21 cellular contexts compared by ENCODE assay signal in the genomic region with DNA sequence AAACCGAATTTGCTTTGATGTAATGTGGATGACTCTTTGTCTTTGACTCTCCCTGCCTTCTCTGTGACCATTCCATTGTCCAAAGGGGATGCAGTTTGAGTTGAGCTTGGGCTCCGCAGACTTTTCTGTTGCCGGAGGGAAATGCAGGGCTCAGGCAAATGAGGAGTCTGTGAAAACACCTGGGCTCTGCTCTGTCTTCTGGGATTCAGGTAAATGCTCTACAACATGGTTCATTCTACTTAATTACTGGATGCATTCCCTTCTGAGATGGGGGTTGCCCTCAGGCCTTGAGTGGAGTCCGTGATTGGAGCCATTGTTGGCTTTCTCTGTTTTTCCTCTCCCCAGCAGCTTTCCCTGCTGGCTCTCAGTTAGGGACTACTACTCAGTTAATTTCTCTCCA. TPM values are rescaled to one million over a fixed set of nuclear protein-coding genes. Genes with fewer than 3 reads are reported as not detected.
DNase-seq lines count a peak whose midpoint lies in the region; ATAC-seq, FAIRE-seq and TF ChIP-seq lines count a peak whose summit lies in the region.
"Had no signal": no experiment of that assay in that cellular context is flagged by ENCODE, and none has a peak within 500 bp of the region (broad histone marks: within the 10 kb centered on the region; RNA-seq: fewer than 3 reads in every experiment).

No MANE protein-coding gene starts in this region.

- H3K23ac ChIP-seq in H9 (ENCODE audit: insufficient read length, low read depth, low read length): no peak overlapping the region
- H3K23ac ChIP-seq in H1 (ENCODE audit: insufficient read length): no peak overlapping the region

- no peak overlapping the region for H2BK12ac ChIP-seq in H9 (ENCODE audit: insufficient read length, low read depth, low read length)
- no peak overlapping the region for H2BK12ac ChIP-seq in H1 (ENCODE audit: low read depth, low read length)

- no peak overlapping the region for H2AK5ac ChIP-seq in H9 (ENCODE audit: insufficient read length, low read length)
- no peak overlapping the region for H2AK5ac ChIP-seq in H1 (ENCODE audit: low read depth, low read length)

- H3K23me2 ChIP-seq in H9 (ENCODE audit: insufficient read length, low read depth, low read length, poor library complexity, severe bottlenecking): no peaks in the 10 kb centered on the region
- H3K23me2 ChIP-seq in H1 (ENCODE audit: low read depth, low read length): no peaks in the 10 kb centered on the region

- H3K79me2 ChIP-seq in H9 (ENCODE audit: insufficient read depth, low read length): no peaks in the 10 kb centered on the region
- no peaks in the 10 kb centered on the region for H3K79me2 ChIP-seq in H1 (ENCODE audit: control insufficient read depth in 1 of 2, insufficient read depth in 2 of 2, low read length in 2 of 2)
- H3K79me2 ChIP-seq in osteoblast (ENCODE audit: insufficient read depth, low read length): no peaks in the 10 kb centered on the region

- H3K56ac ChIP-seq in H9 (ENCODE audit: insufficient read length, low read depth, low read length): no peak overlapping the region
- H3K56ac ChIP-seq in H1 (replicated peaks; ENCODE audit: insufficient read length, low read depth, low read length): no peak overlapping the region

- H2AFZ ChIP-seq in H9 (ENCODE audit: low read length) (no peak overlapping the region), H1 (ENCODE audit: low read length) (peak overlapping the region; percentile 41; the same call in 1 of the 2 replicates), osteoblast (ENCODE audit: low read length) (no peak overlapping the region)

- H3K4me1 ChIP-seq in H9 (ENCODE audit: insufficient read depth, low read length) (no peaks in the 10 kb centered on the region), H1 (replicated peaks in 1 of 4; ENCODE audit: control insufficient read depth in 3 of 4, insufficient read depth in 4 of 4, low read length in 3 of 4) (0 out of 7 replicates have a peak, but pooled peaks cover 0 to 2% (median 0%) of the 10 kb centered on the region in 4 experiments), osteoblast (ENCODE audit: insufficient read depth, low read length) (no peaks in the 10 kb centered on the region)

- CTCF ChIA-PET in H1 (lab: Charles Lee; ENCODE audit: partially characterized antibody): interaction anchor here (0.9 to 1.5 kb wide), 6 partner anchors 19 to 91 kb away, joined by 3 to 5 read pairs (median 3); no protein-coding TSS in a partner anchor

- TF ChIP-seq CTCF in H9 (conservative IDR thresholded peaks at IDR 0.05) (no peak), H1 (IDR thresholded peaks at IDR 0.05; ENCODE audit: control extremely low read depth in 1 of 3, insufficient read depth in 1 of 3, low read depth in 1 of 3, low read length in 3 of 3) (no peak), osteoblast (IDR thresholded peaks at IDR 0.05; ENCODE audit: extremely low read depth, low read depth, low read length) (no peak)

- POLR2A ChIA-PET in H1 (lab: Charles Lee; ENCODE audit: partially characterized antibody): interaction anchor here (1.0 kb wide), 1 partner anchor 9 kb away, joined by 3 read pairs; no protein-coding TSS in a partner anchor

- DNase-seq in ELF-1 (ENCODE audit: low read depth, low spot score): peak; percentile 88
- no peak for DNase-seq in H9
- no peak for DNase-seq in H1 (ENCODE audit: low read depth in 1 of 2, low spot score in 2 of 2)
- DNase-seq in osteoblast (ENCODE audit: insufficient read length, low spot score, missing footprints): peak; percentile 22
- no peak for DNase-seq in activated naive CD8-positive, alpha-beta T cell treated with anti-CD3 and anti-CD28 coated beads for 36 hours
- DNase-seq in central memory CD4-positive, alpha-beta T cell: no peak
- DNase-seq: 8988T; CD4-positive, alpha-beta memory T cell; DMS153; DMS79 treated with DMSO at 0.1 percent for 48 hours; GOT3; HCEC 1CT; IMR-90 had no signal

- ATAC-seq in HG03565 (IDR thresholded peaks at IDR 0.05; ENCODE audit: unreplicated experiment): no peak
- ATAC-seq: GM12878, K562 had no signal

- no peaks in the 10 kb centered on the region for H3K36me3 Mint-ChIP-seq in H9 (ENCODE audit: insufficient read depth in 1 of 3, low read depth in 3 of 3)
- no peaks in the 10 kb centered on the region for H3K36me3 Mint-ChIP-seq in activated naive CD8-positive, alpha-beta T cell treated with anti-CD3 and anti-CD28 coated beads for 36 hours
- H3K36me3 Mint-ChIP-seq: CD4-positive, alpha-beta memory T cell had no signal

- H3K14ac ChIP-seq in H9 (ENCODE audit: insufficient read depth, low read length) (no peak overlapping the region), H1 (ENCODE audit: insufficient read length) (no peak overlapping the region)

- no peak for FAIRE-seq in H1 (lab: Jason Lieb, UNC)
- FAIRE-seq: GM12878, K562 had no signal

- H2BK20ac ChIP-seq in H9 (ENCODE audit: low read depth, low read length, poor library complexity, severe bottlenecking) (no peak overlapping the region), H1 (ENCODE audit: low read length) (no peak overlapping the region)

- H3K4ac ChIP-seq in H9 (ENCODE audit: low read depth, low read length): no peak overlapping the region
- H3K4ac ChIP-seq in H1 (replicated peaks; ENCODE audit: insufficient read length, low read depth, low read length): no peak overlapping the region

- no peak overlapping the region for H3T11ph ChIP-seq in H9 (ENCODE audit: low read length)

- TF ChIP-seq EP300 in H1 (IDR thresholded peaks at IDR 0.05; ENCODE audit: borderline replicate concordance in 1 of 2, low read depth in 2 of 2, low read length in 2 of 2): no peak

- H4K20me1 ChIP-seq in H9 (ENCODE audit: control insufficient read depth, insufficient read depth, insufficient read length) (no peaks in the 10 kb centered on the region), H1 (replicated peaks in 1 of 2; ENCODE audit: control insufficient read depth in 1 of 2, insufficient read depth in 2 of 2, low read length in 2 of 2) (no peaks in the 10 kb centered on the region), osteoblast (ENCODE audit: insufficient read depth, low read length) (no peaks in the 10 kb centered on the region)
- H4K20me1 ChIP-seq: BLaER1 had no signal

- H2BK15ac ChIP-seq in H9 (ENCODE audit: low read depth, low read length) (no peak overlapping the region), H1 (ENCODE audit: low read length) (no peak overlapping the region)

- H2BK120ac ChIP-seq in H9 (ENCODE audit: low read depth, low read length, poor library complexity, severe bottlenecking): no peak overlapping the region
- H2BK120ac ChIP-seq in H1 (replicated peaks; ENCODE audit: low read depth, low read length): no peak overlapping the region

- no peak overlapping the region for H3K27ac ChIP-seq in H9 (ENCODE audit: insufficient read length, low read depth, low read length)
- no peak overlapping the region for H3K27ac ChIP-seq in H1 (ENCODE audit: low read depth, low read length)
- no peak overlapping the region for H3K27ac ChIP-seq in osteoblast (ENCODE audit: low read depth, low read length)
- H3K27ac ChIP-seq: BLaER1, HL-60 had no signal

- H3K27me3 ChIP-seq in H9 (ENCODE audit: insufficient read depth, low read length) (no peaks in the 10 kb centered on the region), H1 (replicated peaks in 1 of 4; ENCODE audit: control insufficient read depth in 3 of 4, extremely low read depth in 1 of 4, insufficient read depth in 3 of 4, low read length in 3 of 4) (no peaks in the 10 kb centered on the region), osteoblast (ENCODE audit: insufficient read depth, low read length) (no peaks in the 10 kb centered on the region)
- H3K27me3 ChIP-seq: BLaER1 had no signal

- H3K4me3 ChIP-seq in H1 (ENCODE audit: extremely low read depth in 1 of 4, insufficient read depth in 2 of 4, low read depth in 3 of 4, low read length in 4 of 4) (no peak overlapping the region), osteoblast (ENCODE audit: insufficient read depth, low read length) (no peak overlapping the region)
- H3K4me3 ChIP-seq: BLaER1, GM12878, K562 had no signal

- H3K27ac Mint-ChIP-seq in H9: peak overlapping the region in 1 of 3 experiments; percentile 32; a peak in 1 of 7 replicates
- no peak overlapping the region for H3K27ac Mint-ChIP-seq in activated naive CD8-positive, alpha-beta T cell treated with anti-CD3 and anti-CD28 coated beads for 36 hours

- no peak overlapping the region for H3K4me2 ChIP-seq in H9 (ENCODE audit: insufficient read depth, insufficient read length, low read length)
- no peak overlapping the region for H3K4me2 ChIP-seq in H1 (ENCODE audit: insufficient read depth in 1 of 2, low read depth in 2 of 2, low read length in 2 of 2)
- H3K4me2 ChIP-seq in osteoblast (ENCODE audit: insufficient read depth, low read length): no peak overlapping the region
- H3K4me2 ChIP-seq: BLaER1 had no signal

- H3K36me3 ChIP-seq in H1 (ENCODE audit: control insufficient read depth in 2 of 4, insufficient read depth in 4 of 4, low read length in 3 of 4): no peaks in the 10 kb centered on the region
- no peaks in the 10 kb centered on the region for H3K36me3 ChIP-seq in osteoblast (ENCODE audit: insufficient read depth, low read length)
- H3K36me3 ChIP-seq: BLaER1 had no signal

- no peak overlapping the region; a peak in 1 of 5 replicates for H3K4me3 Mint-ChIP-seq in H9
- H3K4me3 Mint-ChIP-seq in activated naive CD8-positive, alpha-beta T cell treated with anti-CD3 and anti-CD28 coated beads for 36 hours: no peak overlapping the region
- H3K4me3 Mint-ChIP-seq: CD14-positive monocyte; CD4-positive, alpha-beta memory T cell had no signal

- no peaks in the 10 kb centered on the region for H3K9me3 Mint-ChIP-seq in H9
- no peaks in the 10 kb centered on the region for H3K9me3 Mint-ChIP-seq in activated naive CD8-positive, alpha-beta T cell treated with anti-CD3 and anti-CD28 coated beads for 36 hours
- H3K9me3 Mint-ChIP-seq: CD14-positive monocyte; CD4-positive, alpha-beta memory T cell had no signal

- TF ChIP-seq RAD21 in H1 (IDR thresholded peaks at IDR 0.05 in 1 of 2, conservative IDR thresholded peaks at IDR 0.05 in 1 of 2; ENCODE audit: low read depth in 2 of 2, low read length in 2 of 2): no peak

- H3K9me3 ChIP-seq in H9 (ENCODE audit: control insufficient read depth, low read depth, low read length): no peaks in the 10 kb centered on the region
- no peaks in the 10 kb centered on the region for H3K9me3 ChIP-seq in H1 (ENCODE audit: insufficient read depth in 2 of 2, low read depth in 1 of 2, low read length in 1 of 2)
- no peaks in the 10 kb centered on the region for H3K9me3 ChIP-seq in osteoblast (ENCODE audit: low read depth, low read length)
- H3K9me3 ChIP-seq: BLaER1 had no signal

- no CpG with 5 or more reads among the region's 4 CpGs for WGBS in H9 (ENCODE audit: extremely low coverage, insufficient read length, low lambda C conversion rate)
- whole genome bisulfite sequencing in H1 (ENCODE audit: extremely low coverage in 1 of 2, insufficient coverage in 1 of 2, insufficient read length in 1 of 2, insufficient replicate concordance in 2 of 2, low coverage in 1 of 2, low lambda C conversion rate in 2 of 2, missing lambda C conversion rate in 1 of 2), 2 experiments: 92% methylated on average over 4 of the region's 4 CpGs; no CpG with 5 or more reads in 1 of the 2 experiments

- no peak overlapping the region for H4K5ac ChIP-seq in H9 (ENCODE audit: insufficient read length, low read depth, low read length)
- no peak overlapping the region for H4K5ac ChIP-seq in H1 (ENCODE audit: insufficient read length, low read depth, low read length)

- H4K8ac ChIP-seq in H9 (replicated peaks; ENCODE audit: insufficient read length, low read depth, low read length): no peak overlapping the region
- no peak overlapping the region for H4K8ac ChIP-seq in H1 (ENCODE audit: extremely low read depth, insufficient read depth, low read length)

- H3K4me1 Mint-ChIP-seq in H9: peaks cover 7 to 12% of the 10 kb centered on the region in 2 experiments; a peak in 3 of 4 replicates
- H3K4me1 Mint-ChIP-seq in activated naive CD8-positive, alpha-beta T cell treated with anti-CD3 and anti-CD28 coated beads for 36 hours: no peaks in the 10 kb centered on the region

- H4K91ac ChIP-seq in H9 (ENCODE audit: insufficient read length, low read depth, low read length) (no peak overlapping the region), H1 (replicated peaks; ENCODE audit: insufficient read length, low read length) (no peak overlapping the region)

- no peaks in the 10 kb centered on the region; the same call in none of the 2 replicates for H3K27me3 Mint-ChIP-seq in H9 (ENCODE audit: low read depth)
- H3K27me3 Mint-ChIP-seq in activated naive CD8-positive, alpha-beta T cell treated with anti-CD3 and anti-CD28 coated beads for 36 hours: no peaks in the 10 kb centered on the region

- H2BK5ac ChIP-seq in H9 (ENCODE audit: insufficient read length, low read length): peak overlapping the region; percentile 34
- no peak overlapping the region for H2BK5ac ChIP-seq in H1 (ENCODE audit: low read depth, low read length)

- TF ChIP-seq POLR2A in H1 (IDR thresholded peaks at IDR 0.05; ENCODE audit: control extremely low read depth in 1 of 2, low read depth in 2 of 2, low read length in 2 of 2): no peak

- H3K18ac ChIP-seq in H9 (ENCODE audit: insufficient read length, low read depth, low read length) (no peak overlapping the region), H1 (ENCODE audit: extremely low read depth, low read length) (no peak overlapping the region)

- H3K9ac ChIP-seq in H9 (ENCODE audit: extremely low read depth, insufficient read length, low read length): no peak overlapping the region
- no peak overlapping the region for H3K9ac ChIP-seq in H1 (replicated peaks in 1 of 4; ENCODE audit: extremely low read depth in 1 of 4, low read depth in 3 of 4, low read length in 3 of 4)
- H3K9ac ChIP-seq: BLaER1 had no signal

- H3K79me1 ChIP-seq in H9 (ENCODE audit: insufficient read depth, low read depth, low read length, poor library complexity, severe bottlenecking) (no peaks in the 10 kb centered on the region), H1 (ENCODE audit: low read depth, low read length) (no peaks in the 10 kb centered on the region)

RNA-seq across cellular contexts. Expression of gene SPNS2, which starts 26.4 kb away (rescaled TPM):
- 0.33 and 0.77 TPM in 2 replicates for total RNA-seq in H9 (2021)
- total RNA-seq in H1 (2021; fragmentation: NEBNext Ultra II Directional; extraction: Animal tissue kit (Norgen Biotek cat#: 25700)): 0.98 and 1.5 TPM in 2 replicates
- 1.2 and 1.9 TPM in 2 replicates for polyA plus RNA-seq in H1 (2011; rRNA removed)
- 1.5 TPM for polyA plus RNA-seq in H1 (2011; cell fraction: cytosol; rRNA removed)
- 2.6 TPM for polyA plus RNA-seq in H1 (2011; cell fraction: nucleus; rRNA removed)
- 0.51 to 1.6 TPM (median 1.4 TPM) in 4 replicates for polyA plus RNA-seq in H1 (2012, experiment 1 of 2)
- polyA plus RNA-seq in H1 (2012, experiment 2 of 2): 1.4 TPM
- 0.77 TPM for polyA plus RNA-seq in H1 (2013, experiment 1 of 2)
- polyA plus RNA-seq in H1 (2013, experiment 2 of 2): 0.83 TPM
- 0.35 and 1.6 TPM in 2 replicates for polyA minus RNA-seq in H1 (2011; rRNA and poly(A)+ RNA removed)
- polyA minus RNA-seq in H1 (2011; cell fraction: cytosol; rRNA and poly(A)+ RNA removed): 0.59 TPM
- 1.5 TPM for polyA minus RNA-seq in H1 (2011; cell fraction: nucleus; rRNA and poly(A)+ RNA removed)
- total RNA-seq in osteoblast: under 0.01 TPM in 2 replicates
- total RNA-seq in activated naive CD8-positive, alpha-beta T cell treated with anti-CD3 and anti-CD28 coated beads for 36 hours: under 1 TPM; 0.20 to 0.43 TPM
- total RNA-seq: A673, K562 had no signal
- polyA plus RNA-seq: AG04450, IMR-90 had no signal

RNA-seq across cellular contexts. Expression of gene SPNS3, which starts 38.5 kb away (rescaled TPM):
- total RNA-seq in H9 (2021) (not detected in 2 replicates), osteoblast (not detected in 2 replicates)
- not detected in 2 replicates for total RNA-seq in H1 (2021; fragmentation: NEBNext Ultra II Directional; extraction: Animal tissue kit (Norgen Biotek cat#: 25700))
- 0.08 TPM in 1 of 2 replicates, not detected in the other for polyA plus RNA-seq in H1 (2011; rRNA removed)
- 0.04 TPM for polyA plus RNA-seq in H1 (2011; cell fraction: cytosol; rRNA removed)
- polyA plus RNA-seq in H1 (2011; cell fraction: nucleus; rRNA removed): not detected
- polyA plus RNA-seq in H1 (2012, experiment 1 of 2): not detected in 4 replicates
- not detected for polyA plus RNA-seq in H1 (2012, experiment 2 of 2)
- 0.06 TPM for polyA plus RNA-seq in H1 (2013, experiment 1 of 2)
- 0.02 TPM for polyA plus RNA-seq in H1 (2013, experiment 2 of 2)
- not detected in 2 replicates for polyA minus RNA-seq in H1 (2011; rRNA and poly(A)+ RNA removed)
- not detected for polyA minus RNA-seq in H1 (2011; cell fraction: cytosol; rRNA and poly(A)+ RNA removed)
- not detected for polyA minus RNA-seq in H1 (2011; cell fraction: nucleus; rRNA and poly(A)+ RNA removed)
- total RNA-seq in activated naive CD8-positive, alpha-beta T cell treated with anti-CD3 and anti-CD28 coated beads for 36 hours: 10 to 100 TPM; 11.7 to 14.3 TPM
- total RNA-seq: A673, K562 had no signal
- polyA plus RNA-seq: AG04450, IMR-90, K562 had no signal

Comparison
In these comparisons a context has a peak if more than half of its experiments do, and no peak if none do; other contexts are left out.
1. DNase-seq: peak in ELF-1 (single experiment) and osteoblast (single experiment); none in H9 (single experiment), H1 (0 of 2), activated naive CD8-positive, alpha-beta T cell treated with anti-CD3 and anti-CD28 coated beads for 36 hours (single experiment) and central memory CD4-positive, alpha-beta T cell (single experiment).